In genomic region chr16:47311738-47312505, GRCh38 we compare ENCODE assay signal across 12 cellular contexts.
DNase-seq lines count a peak whose midpoint lies in the region; ATAC-seq and TF ChIP-seq lines count a peak whose summit lies in the region.
"Had no signal": no experiment of that assay in that cellular context is flagged by ENCODE, and none has a peak within 500 bp of the region (broad histone marks: within the 10 kb centered on the region; RNA-seq: fewer than 3 reads in every experiment).

No MANE protein-coding gene starts in this region.

- BruUV-seq in OCI-LY7 (replicated peaks; lab: Mats Ljungman, UMichigan): no TSS peak

- in situ Hi-C loops in GM23248 (cut with MboI): no loop called here

- H3K9ac ChIP-seq in GM23248: no peak overlapping the region

- H3K9me3 Mint-ChIP-seq in naive thymus-derived CD4-positive, alpha-beta T cell: peaks cover 0 to 4% (median 0%) of the 10 kb centered on the region in 11 donors
- H3K9me3 Mint-ChIP-seq: stimulated activated naive CD8-positive, alpha-beta T cell treated with anti-CD3 and anti-CD28 coated beads, Interleukin-15, Interleukin-2, amounts not matched to agents 100 ng/mL and 50 ng/mL, for 24 hours had no signal

- POLR2A ChIA-PET in OCI-LY7 (lab: Charles Lee): interaction anchor here (0.6 to 1.5 kb wide), 8 partner anchors 21 to 182 kb away, joined by 3 to 6 read pairs (median 4); no protein-coding TSS in a partner anchor
- POLR2A ChIA-PET in naive thymus-derived CD4-positive, alpha-beta T cell (lab: Charles Lee): no interaction called here

- no peak for TF ChIP-seq CTCF in OCI-LY7 (conservative IDR thresholded peaks at IDR 0.05; ENCODE audit: low read length)
- TF ChIP-seq CTCF in epithelial cell of proximal tubule (conservative IDR thresholded peaks at IDR 0.05; ENCODE audit: low read depth, low read length): no peak

- no peak for TF ChIP-seq POLR2A in GM18505 (IDR thresholded peaks at IDR 0.05; ENCODE audit: borderline replicate concordance, extremely low read depth, insufficient read depth, insufficient read length)

- H3K27ac ChIP-seq in GM23248: no peak overlapping the region
- H3K27ac ChIP-seq in OCI-LY7 (ENCODE audit: low read depth, low read length, poor library complexity, severe bottlenecking): peak overlapping the region; percentile 80
- no peak overlapping the region for H3K27ac ChIP-seq in naive thymus-derived CD4-positive, alpha-beta T cell (ENCODE audit: low read depth, low read length)
- H3K27ac ChIP-seq: body of pancreas had no signal

- H2AFZ ChIP-seq in GM23248 (no peak overlapping the region), OCI-LY7 (ENCODE audit: low read length) (peak overlapping the region; percentile 60; the same call in 1 of the 2 replicates)

- H3K36me3 ChIP-seq in GM23248 (ENCODE audit: low read depth): no peaks in the 10 kb centered on the region
- H3K36me3 ChIP-seq in OCI-LY7 (ENCODE audit: insufficient read depth, low read length): peaks cover 25% of the 10 kb centered on the region
- H3K36me3 ChIP-seq in naive thymus-derived CD4-positive, alpha-beta T cell (ENCODE audit: control insufficient read depth in 2 of 3, insufficient read depth in 3 of 3, low read length in 3 of 3): peaks cover 0 to 14% (median 0%) of the 10 kb centered on the region in 3 experiments

- H3K4me3 Mint-ChIP-seq in naive thymus-derived CD4-positive, alpha-beta T cell: no peak overlapping the region
- H3K4me3 Mint-ChIP-seq: natural killer cell; stimulated activated naive CD8-positive, alpha-beta T cell treated with anti-CD3 and anti-CD28 coated beads, Interleukin-15, Interleukin-2, amounts not matched to agents 100 ng/mL and 50 ng/mL, for 24 hours had no signal

- H3K9me2 ChIP-seq in GM23248 (ENCODE audit: insufficient read depth): no peaks in the 10 kb centered on the region
- no peaks in the 10 kb centered on the region for H3K9me2 ChIP-seq in OCI-LY7 (ENCODE audit: insufficient read depth, low read length)

- peaks cover 6 to 53% (median 44%) of the 10 kb centered on the region in 5 donors for H3K36me3 Mint-ChIP-seq in naive thymus-derived CD4-positive, alpha-beta T cell

- DNase-seq in GM23248 (peak; percentile 12), OCI-LY7 (ENCODE audit: low spot score) (peak; percentile 49), epithelial cell of proximal tubule (ENCODE audit: low read depth) (peak; percentile 26), pons (ENCODE audit: low spot score) (peak; percentile 88), AG08395 (ENCODE audit: low spot score) (no peak)
- no peak for DNase-seq in naive thymus-derived CD4-positive, alpha-beta T cell
- DNase-seq: activated CD8-positive, alpha-beta memory T cell treated with anti-CD3 and anti-CD28 coated beads for 24 hours; natural killer cell had no signal

- H3K27me3 Mint-ChIP-seq in naive thymus-derived CD4-positive, alpha-beta T cell: no peaks in the 10 kb centered on the region
- H3K27me3 Mint-ChIP-seq: stimulated activated naive CD8-positive, alpha-beta T cell treated with anti-CD3 and anti-CD28 coated beads, Interleukin-15, Interleukin-2, amounts not matched to agents 100 ng/mL and 50 ng/mL, for 24 hours had no signal

- WGBS in GM23248 (ENCODE audit: low coverage in 1 of 2, low lambda C conversion rate in 2 of 2, missing lambda C conversion rate in 2 of 2), 2 experiments: 71 to 75% methylated on average over 8 of the region's 8 CpGs

- no peak overlapping the region for H3K27ac Mint-ChIP-seq in naive thymus-derived CD4-positive, alpha-beta T cell
- H3K27ac Mint-ChIP-seq: natural killer cell; stimulated activated naive CD8-positive, alpha-beta T cell treated with anti-CD3 and anti-CD28 coated beads, Interleukin-15, Interleukin-2, amounts not matched to agents 100 ng/mL and 50 ng/mL, for 24 hours had no signal

- H3K4me1 ChIP-seq in GM23248 (ENCODE audit: insufficient read depth): peaks cover 4% of the 10 kb centered on the region; the same call in 1 of the 2 replicates
- H3K4me1 ChIP-seq in OCI-LY7 (ENCODE audit: insufficient read depth, low read length, poor library complexity, severe bottlenecking): peaks cover 31% of the 10 kb centered on the region
- no peaks in the 10 kb centered on the region for H3K4me1 ChIP-seq in naive thymus-derived CD4-positive, alpha-beta T cell (ENCODE audit: control insufficient read depth in 2 of 2, insufficient read depth in 2 of 2, low read length in 2 of 2)
- H3K4me1 ChIP-seq: body of pancreas had no signal

- intact Hi-C loops in OCI-LY7 (cut with micrococcal nuclease; ENCODE audit: unreplicated experiment): loop anchor here (5.0 to 10.0 kb wide), 4 partner anchors 150 to 180 kb away; partner anchors contain the start of genes ITFG1, NETO2 and PHKB
- intact Hi-C loops in naive thymus-derived CD4-positive, alpha-beta T cell (cut with micrococcal nuclease): no loop called here

- H3K79me2 ChIP-seq in GM23248 (ENCODE audit: insufficient read depth) (no peaks in the 10 kb centered on the region), OCI-LY7 (ENCODE audit: insufficient read depth, low read depth, low read length) (0 out of 2 replicates have a peak, but pooled peaks cover 6% of the 10 kb centered on the region)

- CTCF ChIA-PET in OCI-LY7 (lab: Charles Lee; ENCODE audit: unreplicated experiment): no interaction called here
- CTCF ChIA-PET in naive thymus-derived CD4-positive, alpha-beta T cell (lab: Charles Lee): no interaction called here

- H4K20me1 ChIP-seq in GM23248 (ENCODE audit: insufficient read depth) (no peaks in the 10 kb centered on the region), OCI-LY7 (ENCODE audit: insufficient read depth, low read length) (no peaks in the 10 kb centered on the region)

- no peak overlapping the region for H3K4me2 ChIP-seq in GM23248 (ENCODE audit: unreplicated experiment)
- H3K4me2 ChIP-seq in OCI-LY7 (ENCODE audit: low read length): peak overlapping the region; percentile 70

- H3K9me3 ChIP-seq in GM23248 (ENCODE audit: low read depth) (no peaks in the 10 kb centered on the region), OCI-LY7 (ENCODE audit: low read length) (no peaks in the 10 kb centered on the region)
- H3K9me3 ChIP-seq in naive thymus-derived CD4-positive, alpha-beta T cell (ENCODE audit: control insufficient read depth in 2 of 3, low read length in 3 of 3): no peaks in the 10 kb centered on the region
- H3K9me3 ChIP-seq: body of pancreas had no signal

- H3K4me1 Mint-ChIP-seq in naive thymus-derived CD4-positive, alpha-beta T cell: no peaks in the 10 kb centered on the region
- H3K4me1 Mint-ChIP-seq: natural killer cell had no signal

- ATAC-seq in GM18505 (IDR thresholded peaks at IDR 0.05; ENCODE audit: unreplicated experiment): no peak
- no peak for ATAC-seq in HG03442 (IDR thresholded peaks at IDR 0.05; ENCODE audit: unreplicated experiment)
- ATAC-seq in naive thymus-derived CD4-positive, alpha-beta T cell: no peak
- ATAC-seq: body of pancreas, natural killer cell had no signal

- no peaks in the 10 kb centered on the region for H3K27me3 ChIP-seq in GM23248 (replicated peaks; ENCODE audit: insufficient read depth)
- H3K27me3 ChIP-seq in naive thymus-derived CD4-positive, alpha-beta T cell (ENCODE audit: control insufficient read depth in 2 of 2, insufficient read depth in 2 of 2, low read length in 2 of 2): no peaks in the 10 kb centered on the region
- H3K27me3 ChIP-seq: body of pancreas had no signal

- H3K4me3 ChIP-seq in GM23248: no peak overlapping the region
- peak overlapping the region; percentile 43 for H3K4me3 ChIP-seq in OCI-LY7 (ENCODE audit: low read depth, low read length, poor library complexity, severe bottlenecking)
- H3K4me3 ChIP-seq in epithelial cell of proximal tubule (ENCODE audit: low read depth, low read length): no peak overlapping the region
- no peak overlapping the region for H3K4me3 ChIP-seq in naive thymus-derived CD4-positive, alpha-beta T cell (ENCODE audit: low read length)
- H3K4me3 ChIP-seq: body of pancreas had no signal

- H3F3A ChIP-seq in GM23248 (ENCODE audit: insufficient read depth): no peaks in the 10 kb centered on the region

Comparison
In these comparisons a context has a peak if more than half of its experiments do, and no peak if none do; other contexts are left out.
1. DNase-seq: peak in GM23248 (single experiment), OCI-LY7 (single experiment), epithelial cell of proximal tubule (single experiment) and pons (single experiment); none in AG08395 (single experiment) and naive thymus-derived CD4-positive, alpha-beta T cell (0 of 9).